Comparison of ENCODE assay signal across 1 cellular context in the genomic region with DNA sequence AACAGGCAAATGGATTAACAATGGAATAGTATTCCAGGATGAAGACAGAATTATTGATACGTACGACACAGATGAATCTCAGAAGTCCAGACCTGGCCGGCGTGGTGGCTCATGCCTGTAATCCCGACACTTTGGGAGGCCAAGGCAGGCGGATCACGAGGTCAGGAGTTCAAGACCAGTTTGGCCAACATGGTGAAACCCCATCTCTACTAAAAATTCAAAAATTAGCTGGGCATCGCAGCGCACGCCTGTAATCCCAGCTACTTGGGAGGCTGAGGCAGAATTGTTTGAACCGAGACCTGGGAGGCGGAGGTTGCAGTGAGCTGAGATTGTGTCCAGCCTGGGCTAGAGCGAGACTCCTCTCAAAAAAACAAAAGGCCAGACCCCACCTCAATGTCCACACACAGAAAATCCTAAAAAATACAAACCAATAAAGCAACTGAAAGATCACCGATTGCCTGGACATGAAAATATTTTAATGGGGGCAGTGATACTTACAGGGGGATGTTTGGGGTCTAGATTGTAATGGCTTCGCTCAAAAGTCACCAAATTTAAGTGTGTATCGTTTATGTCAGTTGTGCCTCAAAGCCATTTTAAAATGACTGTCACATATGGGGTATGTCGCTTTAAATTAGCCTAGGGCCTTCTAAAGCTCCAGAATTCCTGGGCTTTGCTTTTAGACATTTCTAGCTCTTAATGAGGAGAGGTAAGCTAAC.
TF ChIP-seq lines count a peak whose summit lies in the region.

No MANE protein-coding gene starts in this region.

TF ChIP-seq in GM23338, 12 proteins besides CTCF, POLR2A, EP300 and RAD21:
- TF ChIP-seq, protein P1, sequence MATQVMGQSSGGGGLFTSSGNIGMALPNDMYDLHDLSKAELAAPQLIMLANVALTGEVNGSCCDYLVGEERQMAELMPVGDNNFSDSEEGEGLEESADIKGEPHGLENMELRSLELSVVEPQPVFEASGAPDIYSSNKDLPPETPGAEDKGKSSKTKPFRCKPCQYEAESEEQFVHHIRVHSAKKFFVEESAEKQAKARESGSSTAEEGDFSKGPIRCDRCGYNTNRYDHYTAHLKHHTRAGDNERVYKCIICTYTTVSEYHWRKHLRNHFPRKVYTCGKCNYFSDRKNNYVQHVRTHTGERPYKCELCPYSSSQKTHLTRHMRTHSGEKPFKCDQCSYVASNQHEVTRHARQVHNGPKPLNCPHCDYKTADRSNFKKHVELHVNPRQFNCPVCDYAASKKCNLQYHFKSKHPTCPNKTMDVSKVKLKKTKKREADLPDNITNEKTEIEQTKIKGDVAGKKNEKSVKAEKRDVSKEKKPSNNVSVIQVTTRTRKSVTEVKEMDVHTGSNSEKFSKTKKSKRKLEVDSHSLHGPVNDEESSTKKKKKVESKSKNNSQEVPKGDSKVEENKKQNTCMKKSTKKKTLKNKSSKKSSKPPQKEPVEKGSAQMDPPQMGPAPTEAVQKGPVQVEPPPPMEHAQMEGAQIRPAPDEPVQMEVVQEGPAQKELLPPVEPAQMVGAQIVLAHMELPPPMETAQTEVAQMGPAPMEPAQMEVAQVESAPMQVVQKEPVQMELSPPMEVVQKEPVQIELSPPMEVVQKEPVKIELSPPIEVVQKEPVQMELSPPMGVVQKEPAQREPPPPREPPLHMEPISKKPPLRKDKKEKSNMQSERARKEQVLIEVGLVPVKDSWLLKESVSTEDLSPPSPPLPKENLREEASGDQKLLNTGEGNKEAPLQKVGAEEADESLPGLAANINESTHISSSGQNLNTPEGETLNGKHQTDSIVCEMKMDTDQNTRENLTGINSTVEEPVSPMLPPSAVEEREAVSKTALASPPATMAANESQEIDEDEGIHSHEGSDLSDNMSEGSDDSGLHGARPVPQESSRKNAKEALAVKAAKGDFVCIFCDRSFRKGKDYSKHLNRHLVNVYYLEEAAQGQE (IDR thresholded peaks at IDR 0.05; ENCODE audit: unreplicated experiment): no peak
- TF ChIP-seq POLR2AphosphoS5 (IDR thresholded peaks at IDR 0.05; ENCODE audit: low read depth) (peak; percentile 10; the same call in 1 of the 2 replicates), EZH2 (IDR thresholded peaks at IDR 0.05; ENCODE audit: low read depth, unreplicated experiment) (no peak)
